Comparison of ENCODE assay signal across 11 cellular contexts in genomic region chr17:66272699-66273390, GRCh38. TPM values are rescaled to one million over a fixed set of nuclear protein-coding genes. Genes with fewer than 3 reads are reported as not detected.
DNase-seq lines count a peak whose midpoint lies in the region; FAIRE-seq and TF ChIP-seq lines count a peak whose summit lies in the region.
"Had no signal": no experiment of that assay in that cellular context is flagged by ENCODE, and none has a peak within 500 bp of the region (broad histone marks: within the 10 kb centered on the region; RNA-seq: fewer than 3 reads in every experiment).

No MANE protein-coding gene starts in this region.

- H3K27me3 ChIP-seq in bronchial epithelial cell (ENCODE audit: control insufficient read depth, insufficient read depth, low read length) = no peaks in the 10 kb centered on the region

- 83 to 88% methylated on average over 1 of the region's 6 CpGs for WGBS in mesodermal cell (ENCODE audit: insufficient coverage in 2 of 2), 2 experiments

- TF ChIP-seq CTCF in AG10803 (conservative IDR thresholded peaks at IDR 0.05; ENCODE audit: low read length) = no peak
- no peak for TF ChIP-seq CTCF in bronchial epithelial cell (IDR thresholded peaks at IDR 0.05; ENCODE audit: insufficient read depth, low read length, severe bottlenecking)
- no peak for TF ChIP-seq CTCF in GM20000 (IDR thresholded peaks at IDR 0.05; ENCODE audit: extremely low read depth, missing control alignments)

- FAIRE-seq in bronchial epithelial cell (lab: Jason Lieb, UNC) = no peak
- FAIRE-seq: GM18507 had no signal

- DNase-seq in AG10803 (ENCODE audit: low read depth) (peak; percentile 82), LoVo (ENCODE audit: low spot score) (peak; percentile 51), bronchial epithelial cell (ENCODE audit: low read depth) (peak; percentile 73), inferior parietal cortex (ENCODE audit: extremely low spot score) (no peak), DMS153 (lab: John Stamatoyannopoulos, UW) (no peak), GM20000 (ENCODE audit: low spot score) (no peak)
- no peak for DNase-seq in stimulated activated CD4-positive, alpha-beta T cell treated with anti-CD3 and anti-CD28 coated beads, Interleukin-1b, Interleukin-23, amount 100 ng/mL, for 48 hours
- DNase-seq: activated T-cell treated with anti-CD3 and anti-CD28 coated beads, Interleukin-2, amount 50 U/mL, for 4 hours; hippocampal formation had no signal

- peak overlapping the region; percentile 80 for H3K27ac ChIP-seq in mesodermal cell (ENCODE audit: low read depth, low read length, severe bottlenecking)

- H3K4me1 ChIP-seq in mesodermal cell (ENCODE audit: control insufficient read depth, insufficient read depth, low read length, poor library complexity, severe bottlenecking) = peaks cover 29% of the 10 kb centered on the region

- peaks cover 14% of the 10 kb centered on the region for H3K9me3 ChIP-seq in mesodermal cell (ENCODE audit: control insufficient read depth, low read length)

- H3K36me3 ChIP-seq in bronchial epithelial cell (ENCODE audit: control insufficient read depth, insufficient read depth, low read length) (no peaks in the 10 kb centered on the region), mesodermal cell (ENCODE audit: control insufficient read depth, insufficient read depth, low read length) (no peaks in the 10 kb centered on the region)

- peak overlapping the region; percentile 37; the same call in 1 of the 2 replicates for H3K4me3 ChIP-seq in AG10803 (ENCODE audit: low read length)
- H3K4me3 ChIP-seq in bronchial epithelial cell (ENCODE audit: low read depth, low read length) = no peak overlapping the region
- no peak overlapping the region for H3K4me3 ChIP-seq in mesodermal cell (ENCODE audit: extremely low read depth, insufficient read depth, low read length, poor library complexity, severe bottlenecking)

RNA-seq across cellular contexts. Expression of gene PRKCA, which starts 29.6 kb away (rescaled TPM):
- 3.1 and 4.7 TPM in 2 replicates for total RNA-seq in bronchial epithelial cell
- polyA plus RNA-seq in mesodermal cell (2013, experiment 1 of 2) = 11.3 TPM
- polyA plus RNA-seq in mesodermal cell (2013, experiment 2 of 2) = 10.9 TPM

RNA-seq across cellular contexts. Expression of gene APOH, which starts 43.6 kb away (rescaled TPM):
- under 0.01 TPM in 1 of 2 replicates, not detected in the other for total RNA-seq in bronchial epithelial cell
- not detected for polyA plus RNA-seq in mesodermal cell (2013, experiment 1 of 2)
- not detected for polyA plus RNA-seq in mesodermal cell (2013, experiment 2 of 2)

Comparison
In these comparisons a context has a peak if more than half of its experiments do, and no peak if none do; other contexts are left out.
1. DNase-seq: peak in AG10803 (single experiment), LoVo (single experiment) and bronchial epithelial cell (single experiment); none in inferior parietal cortex (single experiment), DMS153 (single experiment), stimulated activated CD4-positive, alpha-beta T cell treated with anti-CD3 and anti-CD28 coated beads, Interleukin-1b, Interleukin-23, amount 100 ng/mL, for 48 hours (single experiment) and GM20000 (single experiment).